In the genomic region with DNA sequence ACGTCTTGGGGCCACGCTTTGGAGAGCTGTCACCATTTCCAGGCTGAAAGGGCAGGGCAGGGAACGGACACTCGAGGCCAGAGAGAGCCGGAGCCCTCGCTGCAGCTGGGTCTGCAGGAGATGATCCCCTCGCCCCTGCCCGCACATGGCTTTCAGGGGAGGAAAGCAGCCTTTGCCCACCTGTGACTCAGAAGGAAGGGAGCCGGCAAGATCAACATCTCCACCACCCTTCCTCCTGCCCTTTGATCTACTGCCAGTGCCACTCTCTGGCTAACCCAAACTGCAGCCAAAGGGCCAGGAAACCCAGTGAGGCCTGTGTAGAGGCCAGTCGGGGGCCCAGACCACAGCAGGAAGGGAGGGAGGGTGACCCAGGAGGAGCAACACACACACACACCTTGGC, we compare ENCODE assay signal across 18 cellular contexts.
A peak's percentile ranks its signal among the peaks of the same experiment; 100 is the strongest.
DNase-seq lines count a peak whose midpoint lies in the region; ATAC-seq and TF ChIP-seq lines count a peak whose summit lies in the region.
"Had no signal": no experiment of that assay in that cellular context is flagged by ENCODE, and none has a peak within 500 bp of the region (broad histone marks: within the 10 kb centered on the region; RNA-seq: fewer than 3 reads in every experiment).

No MANE protein-coding gene starts in this region.

- no peak overlapping the region for H3K4me3 ChIP-seq in mucosa of descending colon
- H3K4me3 ChIP-seq: GM12878, HAP-1 had no signal

- ATAC-seq in mucosa of descending colon (peak; percentile 19), sciatic nerve (no peak)
- ATAC-seq: GM12878 had no signal

- no peaks in the 10 kb centered on the region for H3K4me1 ChIP-seq in mucosa of descending colon (ENCODE audit: low read depth)

- no peak for TF ChIP-seq CTCF in mucosa of descending colon (IDR thresholded peaks at IDR 0.05)

- H3K9me3 ChIP-seq in mucosa of descending colon: no peaks in the 10 kb centered on the region
- H3K9me3 ChIP-seq: BE2C, HAP-1 had no signal

- DNase-seq in HT-29 (ENCODE audit: low spot score) (peak; percentile 75), SW480 (ENCODE audit: low spot score) (peak; percentile 92), mucosa of descending colon (no peak), sciatic nerve (ENCODE audit: low spot score) (peak; percentile 50), AG08395 (ENCODE audit: low spot score) (no peak), NCI-H1436 (lab: John Stamatoyannopoulos, UW) (no peak)
- DNase-seq in activated CD4-positive, alpha-beta T cell treated with anti-CD3 and anti-CD28 coated beads, Interleukin-2, amount 50 U/mL, for 48 hours: no peak
- DNase-seq: BE2C; C1 segment of cervical spinal cord; CD4-positive, CD25-positive, alpha-beta regulatory T cell; CD8-positive, alpha-beta memory T cell; COR-L47; DMS 273 treated with DMSO at 0.1 percent for 48 hours; DMS53; DND-41; EL had no signal

- H3K36me3 ChIP-seq in mucosa of descending colon (ENCODE audit: low read depth): no peaks in the 10 kb centered on the region
- H3K36me3 ChIP-seq: BE2C, HAP-1 had no signal

- intact Hi-C loops in mucosa of descending colon (cut with DNase I, micrococcal nuclease): no loop called here
- intact Hi-C loops in sciatic nerve (cut with DNase I): no loop called here

Comparison
In these comparisons a context has a peak if more than half of its experiments do, and no peak if none do; other contexts are left out.
1. DNase-seq: peak in HT-29 (single experiment), SW480 (single experiment) and sciatic nerve (single experiment); none in mucosa of descending colon (0 of 3), AG08395 (single experiment), activated CD4-positive, alpha-beta T cell treated with anti-CD3 and anti-CD28 coated beads, Interleukin-2, amount 50 U/mL, for 48 hours (0 of 2) and NCI-H1436 (single experiment).